15 cellular contexts compared by ENCODE assay signal in genomic region chr6:5155901-5156300, GRCh38.
A peak's percentile ranks its signal among the peaks of the same experiment; 100 is the strongest.
DNase-seq lines count a peak whose midpoint lies in the region; ATAC-seq, FAIRE-seq and TF ChIP-seq lines count a peak whose summit lies in the region.
"Had no signal": no experiment of that assay in that cellular context is flagged by ENCODE, and none has a peak within 500 bp of the region (broad histone marks: within the 10 kb centered on the region; RNA-seq: fewer than 3 reads in every experiment).

No MANE protein-coding gene starts in this region.

- peaks cover 12 to 14% of the 10 kb centered on the region in 2 donors for H3K4me1 Mint-ChIP-seq in stimulated activated naive B cell treated with anti-CD40 and anti-IgM and Interleukin-4, amounts not matched to agents 10 μg/mL and 1 μg/mL and 100 μg/mL, for 72 hours
- H3K4me1 Mint-ChIP-seq in activated CD8-positive, alpha-beta memory T cell treated with anti-CD3 and anti-CD28 coated beads, Interleukin-2, amount 10 ng/mL, durations not matched to agents 7 days and 5 days: peaks cover 5% of the 10 kb centered on the region

- ATAC-seq in stimulated activated naive B cell treated with anti-CD40 and anti-IgM and Interleukin-4, amounts not matched to agents 10 μg/mL and 1 μg/mL and 100 μg/mL, for 72 hours (replicated peaks): no peak
- ATAC-seq in activated CD8-positive, alpha-beta memory T cell treated with anti-CD3 and anti-CD28 coated beads, Interleukin-2, amount 10 ng/mL, durations not matched to agents 7 days and 5 days: no peak
- no peak for ATAC-seq in HG03378 (IDR thresholded peaks at IDR 0.05; ENCODE audit: unreplicated experiment)
- ATAC-seq: A549; CD8-positive, alpha-beta T cell had no signal

- no peaks in the 10 kb centered on the region for H3K27me3 Mint-ChIP-seq in stimulated activated naive B cell treated with anti-CD40 and anti-IgM and Interleukin-4, amounts not matched to agents 10 μg/mL and 1 μg/mL and 100 μg/mL, for 72 hours
- no peaks in the 10 kb centered on the region for H3K27me3 Mint-ChIP-seq in activated CD8-positive, alpha-beta memory T cell treated with anti-CD3 and anti-CD28 coated beads, Interleukin-2, amount 10 ng/mL, durations not matched to agents 7 days and 5 days

- DNase-seq in NCI-H2029 treated with DMSO at 0.1 percent for 48 hours (lab: John Stamatoyannopoulos, UW) (peak; percentile 50), NCI-H226 (peak; percentile 4), amniotic epithelial cell (ENCODE audit: low read depth) (peak; percentile 52), D721Med (ENCODE audit: insufficient read length, low spot score) (no peak)
- DNase-seq in stimulated activated naive B cell treated with anti-CD40 and anti-IgM and Interleukin-4, amounts not matched to agents 10 μg/mL and 1 μg/mL and 100 μg/mL, for 72 hours: no peak
- DNase-seq in activated CD8-positive, alpha-beta memory T cell treated with anti-CD3 and anti-CD28 coated beads, Interleukin-2, amount 10 ng/mL, durations not matched to agents 7 days and 5 days: no peak
- DNase-seq: CD8-positive, alpha-beta T cell; COR-L47; DND-41; GDM1 had no signal

- H3K9me3 Mint-ChIP-seq in stimulated activated naive B cell treated with anti-CD40 and anti-IgM and Interleukin-4, amounts not matched to agents 10 μg/mL and 1 μg/mL and 100 μg/mL, for 72 hours: no peaks in the 10 kb centered on the region
- no peaks in the 10 kb centered on the region for H3K9me3 Mint-ChIP-seq in activated CD8-positive, alpha-beta memory T cell treated with anti-CD3 and anti-CD28 coated beads, Interleukin-2, amount 10 ng/mL, durations not matched to agents 7 days and 5 days (ENCODE audit: low read depth)
- H3K9me3 Mint-ChIP-seq: CD8-positive, alpha-beta T cell had no signal

- CTCF ChIA-PET in activated CD8-positive, alpha-beta memory T cell treated with anti-CD3 and anti-CD28 coated beads, Interleukin-2, amount 10 ng/mL, durations not matched to agents 7 days and 5 days (lab: Charles Lee): interaction anchor here (1.2 to 1.4 kb wide), 2 partner anchors 12 to 147 kb away, joined by 3 to 5 read pairs; no protein-coding TSS in a partner anchor

- H3K36me3 Mint-ChIP-seq in stimulated activated naive B cell treated with anti-CD40 and anti-IgM and Interleukin-4, amounts not matched to agents 10 μg/mL and 1 μg/mL and 100 μg/mL, for 72 hours: peaks cover 2 to 6% of the 10 kb centered on the region in 2 donors
- no peaks in the 10 kb centered on the region for H3K36me3 Mint-ChIP-seq in activated CD8-positive, alpha-beta memory T cell treated with anti-CD3 and anti-CD28 coated beads, Interleukin-2, amount 10 ng/mL, durations not matched to agents 7 days and 5 days
- H3K36me3 Mint-ChIP-seq: CD14-positive monocyte; CD8-positive, alpha-beta T cell had no signal

- FAIRE-seq in D721Med (lab: Jason Lieb, UNC): no peak
- FAIRE-seq: A549, GM19239, H1 had no signal

- peak overlapping the region; percentile 37 for H3K27ac Mint-ChIP-seq in stimulated activated naive B cell treated with anti-CD40 and anti-IgM and Interleukin-4, amounts not matched to agents 10 μg/mL and 1 μg/mL and 100 μg/mL, for 72 hours
- no peak overlapping the region for H3K27ac Mint-ChIP-seq in activated CD8-positive, alpha-beta memory T cell treated with anti-CD3 and anti-CD28 coated beads, Interleukin-2, amount 10 ng/mL, durations not matched to agents 7 days and 5 days
- H3K27ac Mint-ChIP-seq: CD8-positive, alpha-beta T cell had no signal

- no peak for TF ChIP-seq CTCF in D721Med (IDR thresholded peaks at IDR 0.05; ENCODE audit: insufficient read depth, missing control alignments)

- no peak overlapping the region for H3K4me3 Mint-ChIP-seq in stimulated activated naive B cell treated with anti-CD40 and anti-IgM and Interleukin-4, amounts not matched to agents 10 μg/mL and 1 μg/mL and 100 μg/mL, for 72 hours
- H3K4me3 Mint-ChIP-seq in activated CD8-positive, alpha-beta memory T cell treated with anti-CD3 and anti-CD28 coated beads, Interleukin-2, amount 10 ng/mL, durations not matched to agents 7 days and 5 days: no peak overlapping the region
- H3K4me3 Mint-ChIP-seq: CD14-positive monocyte; CD8-positive, alpha-beta T cell had no signal

Comparison
In these comparisons a context has a peak if more than half of its experiments do, and no peak if none do; other contexts are left out.
1. DNase-seq: peak in NCI-H2029 treated with DMSO at 0.1 percent for 48 hours (single experiment), NCI-H226 (single experiment) and amniotic epithelial cell (single experiment); none in stimulated activated naive B cell treated with anti-CD40 and anti-IgM and Interleukin-4, amounts not matched to agents 10 μg/mL and 1 μg/mL and 100 μg/mL, for 72 hours (single experiment), D721Med (single experiment) and activated CD8-positive, alpha-beta memory T cell treated with anti-CD3 and anti-CD28 coated beads, Interleukin-2, amount 10 ng/mL, durations not matched to agents 7 days and 5 days (single experiment).